In genomic region chr7:37097276-37097675, GRCh38 we compare ENCODE assay signal across 16 cellular contexts.
DNase-seq lines count a peak whose midpoint lies in the region; ATAC-seq and TF ChIP-seq lines count a peak whose summit lies in the region.
"Had no signal": no experiment of that assay in that cellular context is flagged by ENCODE, and none has a peak within 500 bp of the region (broad histone marks: within the 10 kb centered on the region; RNA-seq: fewer than 3 reads in every experiment).

No MANE protein-coding gene starts in this region.

- no peak for DNase-seq in OCI-LY7 (ENCODE audit: low spot score)
- DNase-seq in ecto neural progenitor cell (ENCODE audit: low spot score) = peak; percentile 19
- no peak for DNase-seq in left lobe of liver (ENCODE audit: low spot score)
- no peak for DNase-seq in SIG-M5 (lab: John Stamatoyannopoulos, UW)
- DNase-seq in DMS153 (lab: John Stamatoyannopoulos, UW) = no peak
- DNase-seq: activated CD4-positive, alpha-beta T cell treated with anti-CD3 and anti-CD28 coated beads for 36 hours; Caco-2; EL; left ventricle myocardium superior; NCI-H1417 treated with DMSO at 0.1 percent for 48 hours; NCI-H524 treated with DMSO at 0.1 percent for 48 hours; Right ventricle myocardium superior; stimulated activated naive CD4-positive, alpha-beta T cell treated with Interleukin-2 at 50 U/mL for 16 hours; thyroid gland had no signal

- H3K4me1 ChIP-seq in OCI-LY7 (ENCODE audit: insufficient read depth, low read length, poor library complexity, severe bottlenecking) = no peaks in the 10 kb centered on the region
- H3K4me1 ChIP-seq: thyroid gland had no signal

- H3K36me3 ChIP-seq in OCI-LY7 (ENCODE audit: insufficient read depth, low read length) = peaks cover 44% of the 10 kb centered on the region

- H4K20me1 ChIP-seq in OCI-LY7 (ENCODE audit: insufficient read depth, low read length) = no peaks in the 10 kb centered on the region

- BruUV-seq in OCI-LY7 (replicated peaks; lab: Mats Ljungman, UMichigan) = no TSS peak

- ATAC-seq in left lobe of liver (no peak), GM18867 (IDR thresholded peaks at IDR 0.05; ENCODE audit: unreplicated experiment) (no peak)
- ATAC-seq: left ventricle myocardium superior had no signal

- intact Hi-C loops in OCI-LY7 (cut with micrococcal nuclease; ENCODE audit: unreplicated experiment) = no loop called here

- H3K4me3 ChIP-seq in OCI-LY7 (ENCODE audit: low read depth, low read length, poor library complexity, severe bottlenecking) = no peak overlapping the region
- H3K4me3 ChIP-seq: thyroid gland had no signal

- H2AFZ ChIP-seq in OCI-LY7 (ENCODE audit: low read length) = no peak overlapping the region

- no peaks in the 10 kb centered on the region for H3K79me2 ChIP-seq in OCI-LY7 (ENCODE audit: insufficient read depth, low read depth, low read length)

- POLR2A ChIA-PET in OCI-LY7 (lab: Charles Lee) = no interaction called here

- H3K27ac ChIP-seq in OCI-LY7 (ENCODE audit: low read depth, low read length, poor library complexity, severe bottlenecking) = no peak overlapping the region
- H3K27ac ChIP-seq: thyroid gland had no signal

- H3K9me3 ChIP-seq in OCI-LY7 (ENCODE audit: low read length) = no peaks in the 10 kb centered on the region
- H3K9me3 ChIP-seq: Caco-2, thyroid gland had no signal

- TF ChIP-seq CTCF in GM12873 (IDR thresholded peaks at IDR 0.05; ENCODE audit: insufficient read depth, low read depth, low read length, missing control alignments) = peak; percentile 16
- TF ChIP-seq CTCF in OCI-LY7 (conservative IDR thresholded peaks at IDR 0.05; ENCODE audit: low read length) = peak; percentile 66

- H3K4me2 ChIP-seq in OCI-LY7 (ENCODE audit: low read length) = no peak overlapping the region

- CTCF ChIA-PET in OCI-LY7 (lab: Charles Lee; ENCODE audit: unreplicated experiment) = no interaction called here

- H3K9me2 ChIP-seq in OCI-LY7 (ENCODE audit: insufficient read depth, low read length) = no peaks in the 10 kb centered on the region
